Comparison of ENCODE assay signal across 8 cellular contexts in the genomic region with DNA sequence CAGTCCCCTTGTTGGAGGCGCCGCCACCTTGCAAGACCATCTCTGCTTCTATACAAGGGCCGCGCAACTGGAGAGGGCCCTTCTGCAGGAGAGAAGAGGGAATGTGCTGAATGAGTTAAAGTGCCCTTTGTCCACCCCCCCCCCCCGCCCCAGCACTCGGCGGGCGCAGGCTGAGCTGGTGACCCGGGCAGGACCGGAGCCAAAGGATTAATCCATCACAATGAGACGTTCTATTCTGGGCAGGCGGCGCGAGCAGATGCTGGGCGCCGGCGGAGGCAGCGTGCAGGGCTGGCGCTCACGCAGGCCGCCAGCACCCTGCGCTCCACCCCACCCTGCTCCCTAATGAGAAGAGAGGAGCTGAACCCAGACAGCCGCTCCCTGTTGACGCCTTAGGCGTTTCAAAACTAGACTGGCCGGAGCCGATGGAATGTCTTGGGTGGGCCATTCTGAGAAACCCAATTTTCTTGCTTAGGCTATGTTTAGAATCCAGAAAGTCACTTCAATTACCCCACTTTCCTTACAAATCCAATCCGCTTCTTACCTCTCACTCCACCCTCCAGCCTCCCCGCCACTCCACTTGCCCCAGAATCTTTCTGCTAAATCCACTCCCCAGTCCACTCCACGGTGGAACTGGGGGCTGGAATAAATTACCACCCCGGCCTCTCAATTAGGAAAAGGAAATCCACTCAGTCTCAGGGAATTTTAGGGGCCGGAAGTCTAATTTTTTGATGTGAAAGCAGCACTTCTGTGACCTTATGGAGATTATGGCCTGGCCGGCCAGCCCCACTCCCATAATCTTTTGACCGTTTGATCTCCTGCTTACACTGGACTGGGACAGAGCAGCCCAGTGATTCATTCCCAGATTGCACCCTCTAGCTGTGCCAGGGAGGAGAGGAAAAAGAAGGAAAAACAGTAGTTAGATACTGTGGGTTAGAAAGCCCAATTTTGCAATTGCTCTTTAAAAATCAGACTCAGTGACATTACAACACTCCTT. TPM values are rescaled to one million over a fixed set of nuclear protein-coding genes. Genes with fewer than 3 reads are reported as not detected.
DNase-seq lines count a peak whose midpoint lies in the region; ATAC-seq and TF ChIP-seq lines count a peak whose summit lies in the region.

No MANE protein-coding gene starts in this region.

- TF ChIP-seq CTCF in AG09309 (IDR thresholded peaks at IDR 0.05; ENCODE audit: control insufficient read depth, insufficient read depth, low read depth, low read length, missing control alignments) (peak; percentile 27), brain microvascular endothelial cell (IDR thresholded peaks at IDR 0.05; ENCODE audit: low read depth, low read length, missing control alignments) (no peak), stomach (IDR thresholded peaks at IDR 0.05) (no peak)

- H3K27ac ChIP-seq in brain microvascular endothelial cell (no peak overlapping the region), stomach (peak overlapping the region in 3 of 5 donors; percentile 38 to 73 (median 47))

- in situ Hi-C loops in brain microvascular endothelial cell (cut with HindIII; ENCODE audit: low pct_ligation_motif_present, low sequenced_read_pairs): loop anchor here (25.0 kb wide), 1 partner anchor 90 kb away; no protein-coding TSS in a partner anchor

- no peak for TF ChIP-seq POLR2A in stomach (IDR thresholded peaks at IDR 0.05)

- H3K36me3 ChIP-seq in brain microvascular endothelial cell (replicated peaks) (no peaks in the 10 kb centered on the region), stomach (no peaks in the 10 kb centered on the region)

- H3K4me1 ChIP-seq in stomach: peaks cover 5 to 32% (median 12%) of the 10 kb centered on the region in 4 donors

- DNase-seq in AG09309 (ENCODE audit: low read depth) (peak; percentile 52), NCI-H1417 (lab: John Stamatoyannopoulos, UW) (peak; percentile 72 to 95 (median 87)), brain microvascular endothelial cell (peak; percentile 7), inferior parietal cortex (ENCODE audit: extremely low spot score) (peak; percentile 39), stomach (no peak), HuH-7.5 (ENCODE audit: low spot score) (no peak)

- H3K4me3 ChIP-seq in AG09309 (ENCODE audit: control insufficient read depth, low read depth, low read length) (peak overlapping the region; percentile 26), brain microvascular endothelial cell (ENCODE audit: low read depth, low read length) (peak overlapping the region; percentile 42), stomach (peak overlapping the region; percentile 1 to 20 (median 16))

- no peaks in the 10 kb centered on the region for H3K9me3 ChIP-seq in stomach

- ATAC-seq in HG02981 (IDR thresholded peaks at IDR 0.05; ENCODE audit: unreplicated experiment) (no peak), GM21423 (IDR thresholded peaks at IDR 0.05; ENCODE audit: unreplicated experiment) (no peak)

- intact Hi-C loops in stomach (cut with DNase I; ENCODE audit: low total_unique reads): no loop called here

- TF ChIP-seq EP300 in stomach (IDR thresholded peaks at IDR 0.05): no peak

- H3K27me3 ChIP-seq in brain microvascular endothelial cell (replicated peaks) (no peaks in the 10 kb centered on the region), stomach (peaks cover 0 to 23% (median 11%) of the 10 kb centered on the region in 3 donors)

- WGBS in stomach, 5 donors: 4 to 8% (median 6%) methylated on average over 29 to 34 of the region's 34 CpGs

RNA-seq across cellular contexts. Expression of gene GJD2, which starts 32.7 kb away (rescaled TPM):
- total RNA-seq in stomach: under 1 TPM in 1 of 5 donors, not detected in 4; 0.18 TPM
- polyA plus RNA-seq in stomach: not detected

Comparison
In these comparisons a context has a peak if more than half of its experiments do, and no peak if none do; other contexts are left out.
1. DNase-seq: peak in AG09309 (single experiment), NCI-H1417 (3 of 3), brain microvascular endothelial cell (single experiment) and inferior parietal cortex (single experiment); none in stomach (single experiment) and HuH-7.5 (single experiment).
2. Peak in every context shown above with its lines, with median percentiles within 50 percentile points of each other: H3K4me3 ChIP-seq.